25 cellular contexts compared by ENCODE assay signal in genomic region chr4:8180310-8181093, GRCh38.
"Had no signal": no experiment of that assay in that cellular context is flagged by ENCODE, and none has a peak within 500 bp of the region (broad histone marks: within the 10 kb centered on the region; RNA-seq: fewer than 3 reads in every experiment).

No MANE protein-coding gene starts in this region.

- H3K36me3 Mint-ChIP-seq: activated naive CD4-positive, alpha-beta T cell treated with anti-CD3 and anti-CD28 coated beads, Interleukin-2, amount 10 ng/mL, durations not matched to agents 7 days and 5 days; mesothelial cell of epicardium; natural killer cell treated with Interleukin-12 subunit alpha and Interleukin-12 subunit beta and Interleukin-15 and Interleukin-18, amount 100 ng/mL, for 72 hours had no signal

- H3K27ac Mint-ChIP-seq: activated CD4-positive, alpha-beta T cell treated with anti-CD3 and anti-CD28 coated beads, Interleukin-2, amount 10 ng/mL, durations not matched to agents 7 days and 5 days; activated naive CD4-positive, alpha-beta T cell treated with anti-CD3 and anti-CD28 coated beads, Interleukin-2, amount 10 ng/mL, durations not matched to agents 7 days and 5 days; activated naive CD8-positive, alpha-beta T cell treated with anti-CD3 and anti-CD28 coated beads, Interleukin-2, amount 50 U/mL, for 24 hours; mesothelial cell of epicardium; natural killer cell treated with Interleukin-12 subunit alpha and Interleukin-12 subunit beta and Interleukin-15 and Interleukin-18, amount 100 ng/mL, for 72 hours; T-helper 1 cell treated with Interleukin-12 subunit alpha and Interleukin-12 subunit beta and Interleukin-4 antibody, amounts not matched to agents 30 μg/mL and 1 μg/mL, for 36 hours had no signal

- DNase-seq: activated CD4-positive, alpha-beta T cell treated with anti-CD3 and anti-CD28 coated beads, Interleukin-2, amount 10 ng/mL, durations not matched to agents 7 days and 5 days; activated CD8-positive, alpha-beta memory T cell treated with anti-CD3 and anti-CD28 coated beads for 24 hours; activated CD8-positive, alpha-beta memory T cell treated with anti-CD3 and anti-CD28 coated beads, Interleukin-2, amount 50 U/mL, for 48 hours; activated effector memory CD4-positive, alpha-beta T cell treated with Interleukin-2 at 50 U/mL for 16 hours; activated naive CD4-positive, alpha-beta T cell treated with anti-CD3 and anti-CD28 coated beads, Interleukin-2, amount 10 ng/mL, durations not matched to agents 7 days and 5 days; activated naive CD8-positive, alpha-beta T cell treated with anti-CD3 and anti-CD28 coated beads, Interleukin-2, amount 50 U/mL, for 24 hours; activated T-cell treated with anti-CD3 and anti-CD28 coated beads, Interleukin-2, amount 50 U/mL, for 48 hours; anterior cingulate cortex; brain microvascular endothelial cell; cortex of kidney; effector CD4-positive, alpha-beta T cell; foreskin fibroblast; nucleus accumbens; stimulated activated CD8-positive, alpha-beta memory T cell treated with anti-CD3 and anti-CD28 coated beads, Interleukin-4, amount 100 ng/mL, for 48 hours; stimulated activated naive CD4-positive, alpha-beta T cell treated with Interleukin-2 at 50 U/mL for 16 hours; substantia nigra; tibial artery; uterus had no signal

- H3K4me1 ChIP-seq: uterus had no signal

- H3K79me2 ChIP-seq: hepatocyte had no signal

- H3K9me3 Mint-ChIP-seq: activated CD4-positive, alpha-beta T cell treated with anti-CD3 and anti-CD28 coated beads, Interleukin-2, amount 10 ng/mL, durations not matched to agents 7 days and 5 days; activated naive CD8-positive, alpha-beta T cell treated with anti-CD3 and anti-CD28 coated beads, Interleukin-2, amount 50 U/mL, for 24 hours; mesothelial cell of epicardium; natural killer cell treated with Interleukin-12 subunit alpha and Interleukin-12 subunit beta and Interleukin-15 and Interleukin-18, amount 100 ng/mL, for 72 hours; T-helper 1 cell treated with Interleukin-12 subunit alpha and Interleukin-12 subunit beta and Interleukin-4 antibody, amounts not matched to agents 30 μg/mL and 1 μg/mL, for 36 hours had no signal

- H3K9me3 ChIP-seq: tibial artery, uterus had no signal

- H3K36me3 ChIP-seq: brain microvascular endothelial cell, tibial artery, uterus had no signal

- H2AFZ ChIP-seq: hepatocyte had no signal

- H3K27me3 ChIP-seq: brain microvascular endothelial cell, hepatocyte, uterus had no signal

- ATAC-seq: activated CD4-positive, CD25-positive, alpha-beta regulatory T cell treated with anti-CD3 and anti-CD28 coated beads, Interleukin-2, amount 50 U/mL, for 24 hours; activated naive CD8-positive, alpha-beta T cell treated with anti-CD3 and anti-CD28 coated beads, Interleukin-2, amount 50 U/mL, for 24 hours; natural killer cell treated with Interleukin-12 subunit alpha and Interleukin-12 subunit beta and Interleukin-15 and Interleukin-18, amount 100 ng/mL, for 72 hours had no signal

- H3K4me3 Mint-ChIP-seq: activated CD4-positive, alpha-beta T cell treated with anti-CD3 and anti-CD28 coated beads, Interleukin-2, amount 10 ng/mL, durations not matched to agents 7 days and 5 days; activated naive CD4-positive, alpha-beta T cell treated with anti-CD3 and anti-CD28 coated beads, Interleukin-2, amount 10 ng/mL, durations not matched to agents 7 days and 5 days; activated naive CD8-positive, alpha-beta T cell treated with anti-CD3 and anti-CD28 coated beads, Interleukin-2, amount 50 U/mL, for 24 hours; mesothelial cell of epicardium; natural killer cell treated with Interleukin-12 subunit alpha and Interleukin-12 subunit beta and Interleukin-15 and Interleukin-18, amount 100 ng/mL, for 72 hours; T-helper 1 cell treated with Interleukin-12 subunit alpha and Interleukin-12 subunit beta and Interleukin-4 antibody, amounts not matched to agents 30 μg/mL and 1 μg/mL, for 36 hours had no signal

- H3K4me3 ChIP-seq: hepatocyte, lung, tibial artery, uterus had no signal

- H3K27me3 Mint-ChIP-seq: activated CD4-positive, alpha-beta T cell treated with anti-CD3 and anti-CD28 coated beads, Interleukin-2, amount 10 ng/mL, durations not matched to agents 7 days and 5 days; activated naive CD8-positive, alpha-beta T cell treated with anti-CD3 and anti-CD28 coated beads, Interleukin-2, amount 50 U/mL, for 24 hours; natural killer cell treated with Interleukin-12 subunit alpha and Interleukin-12 subunit beta and Interleukin-15 and Interleukin-18, amount 100 ng/mL, for 72 hours had no signal

- FAIRE-seq: islet of Langerhans had no signal

- H3K27ac ChIP-seq: brain microvascular endothelial cell, tibial artery, uterus had no signal

- H3K4me1 Mint-ChIP-seq: activated CD4-positive, alpha-beta T cell treated with anti-CD3 and anti-CD28 coated beads, Interleukin-2, amount 10 ng/mL, durations not matched to agents 7 days and 5 days; activated naive CD4-positive, alpha-beta T cell treated with anti-CD3 and anti-CD28 coated beads, Interleukin-2, amount 10 ng/mL, durations not matched to agents 7 days and 5 days; activated naive CD8-positive, alpha-beta T cell treated with anti-CD3 and anti-CD28 coated beads, Interleukin-2, amount 50 U/mL, for 24 hours had no signal

- H3K4me2 ChIP-seq: hepatocyte had no signal
